ENCODE assay signal across 25 cellular contexts in genomic region chr7:108561047-108561619, GRCh38. TPM values are rescaled to one million over a fixed set of nuclear protein-coding genes. Genes with fewer than 3 reads are reported as not detected.
DNase-seq lines count a peak whose midpoint lies in the region; ATAC-seq, FAIRE-seq and TF ChIP-seq lines count a peak whose summit lies in the region.
"Had no signal": no experiment of that assay in that cellular context is flagged by ENCODE, and none has a peak within 500 bp of the region (broad histone marks: within the 10 kb centered on the region; RNA-seq: fewer than 3 reads in every experiment).

No MANE protein-coding gene starts in this region.

- no peak for ATAC-seq in GM12878
- no peak for ATAC-seq in CD4-positive, alpha-beta T cell (ENCODE audit: poor library complexity)
- ATAC-seq: gastroesophageal sphincter; natural killer cell treated with Interleukin-12 subunit alpha and Interleukin-12 subunit beta and Interleukin-15 and Interleukin-18, amount 100 ng/mL, for 72 hours had no signal

- peak overlapping the region; percentile 43 for H3K27ac Mint-ChIP-seq in HFFc6
- no peak overlapping the region for H3K27ac Mint-ChIP-seq in CD4-positive, alpha-beta T cell
- no peak overlapping the region for H3K27ac Mint-ChIP-seq in activated naive CD4-positive, alpha-beta T cell treated with anti-CD3 and anti-CD28 coated beads for 36 hours
- H3K27ac Mint-ChIP-seq: natural killer cell treated with Interleukin-12 subunit alpha and Interleukin-12 subunit beta and Interleukin-15 and Interleukin-18, amount 100 ng/mL, for 72 hours; stimulated activated naive CD8-positive, alpha-beta T cell treated with anti-CD3 and anti-CD28 coated beads, Interleukin-15, Interleukin-2, amounts not matched to agents 100 ng/mL and 50 ng/mL, for 24 hours had no signal

- peaks cover 18% of the 10 kb centered on the region for H3K4me1 Mint-ChIP-seq in HFFc6 (ENCODE audit: low read depth)
- peaks cover 7% of the 10 kb centered on the region for H3K4me1 Mint-ChIP-seq in CD4-positive, alpha-beta T cell (ENCODE audit: low read depth)
- H3K4me1 Mint-ChIP-seq in activated naive CD4-positive, alpha-beta T cell treated with anti-CD3 and anti-CD28 coated beads for 36 hours (ENCODE audit: low read depth), result peaks cover 3% of the 10 kb centered on the region

- H3K4me1 ChIP-seq in GM12878 (ENCODE audit: control insufficient read depth, insufficient read depth, low read length) (no peaks in the 10 kb centered on the region), HAP-1 (no peaks in the 10 kb centered on the region)
- H3K4me1 ChIP-seq: gastroesophageal sphincter, tibial nerve had no signal

- no peaks in the 10 kb centered on the region; the same call in 1 of the 2 replicates for H3K27me3 Mint-ChIP-seq in HFFc6 (ENCODE audit: insufficient read depth)
- no peaks in the 10 kb centered on the region for H3K27me3 Mint-ChIP-seq in CD4-positive, alpha-beta T cell
- H3K27me3 Mint-ChIP-seq in activated naive CD4-positive, alpha-beta T cell treated with anti-CD3 and anti-CD28 coated beads for 36 hours (ENCODE audit: low read depth), result no peaks in the 10 kb centered on the region
- H3K27me3 Mint-ChIP-seq: CD4-positive, alpha-beta memory T cell; natural killer cell treated with Interleukin-12 subunit alpha and Interleukin-12 subunit beta and Interleukin-15 and Interleukin-18, amount 100 ng/mL, for 72 hours; stimulated activated naive CD8-positive, alpha-beta T cell treated with anti-CD3 and anti-CD28 coated beads, Interleukin-15, Interleukin-2, amounts not matched to agents 100 ng/mL and 50 ng/mL, for 24 hours had no signal

- H3K36me3 ChIP-seq in GM12878 (ENCODE audit: control insufficient read depth in 2 of 2, insufficient read depth in 2 of 2, low read length in 1 of 2) (no peaks in the 10 kb centered on the region), HAP-1 (replicated peaks) (peaks cover 12% of the 10 kb centered on the region)

- CTCF ChIA-PET in GM12878 (lab: Yijun Ruan, JAX), result interaction anchor here (0.6 to 1.2 kb wide), 2 partner anchors 8 to 199 kb away, joined by 3 read pairs; partner anchors contain the start of genes DNAJB9 and THAP5
- CTCF ChIA-PET in CD4-positive, alpha-beta T cell (lab: Charles Lee), result no interaction called here
- CTCF ChIA-PET in activated naive CD4-positive, alpha-beta T cell treated with anti-CD3 and anti-CD28 coated beads for 36 hours (lab: Charles Lee), result no interaction called here

- peaks cover 10% of the 10 kb centered on the region; the same call in 2 of the 3 replicates for H3K9me3 ChIP-seq in GM12878 (replicated peaks; ENCODE audit: control insufficient read depth, insufficient read depth, low read length)
- peaks cover 16% of the 10 kb centered on the region for H3K9me3 ChIP-seq in CD4-positive, alpha-beta T cell (ENCODE audit: control insufficient read depth, low read length)
- H3K9me3 ChIP-seq in HAP-1, result peaks cover 8% of the 10 kb centered on the region

- 100% methylated on average over 4 of the region's 4 CpGs for WGBS in GM12878 (ENCODE audit: insufficient coverage, insufficient replicate concordance, low lambda C conversion rate, missing lambda C conversion rate)

- SMC1A ChIA-PET in GM12878 (lab: Charles Lee; ENCODE audit: uncharacterized antibody, unreplicated experiment), result interaction anchor here (1.0 to 2.1 kb wide), 5 partner anchors 9 to 35 kb away, joined by 3 to 10 read pairs (median 5); partner anchors contain the start of gene PNPLA8

- H3K4me3 Mint-ChIP-seq in HFFc6, result 0 out of 2 replicates have a peak overlapping the region, but pooled peaks have one; percentile 23
- H3K4me3 Mint-ChIP-seq in CD4-positive, alpha-beta T cell, result no peak overlapping the region
- H3K4me3 Mint-ChIP-seq in activated naive CD4-positive, alpha-beta T cell treated with anti-CD3 and anti-CD28 coated beads for 36 hours, result no peak overlapping the region
- H3K4me3 Mint-ChIP-seq: natural killer cell treated with Interleukin-12 subunit alpha and Interleukin-12 subunit beta and Interleukin-15 and Interleukin-18, amount 100 ng/mL, for 72 hours; stimulated activated naive CD8-positive, alpha-beta T cell treated with anti-CD3 and anti-CD28 coated beads, Interleukin-15, Interleukin-2, amounts not matched to agents 100 ng/mL and 50 ng/mL, for 24 hours had no signal

- H3K36me3 Mint-ChIP-seq in HFFc6 (ENCODE audit: low read depth), result peaks cover 54% of the 10 kb centered on the region
- peaks cover 66% of the 10 kb centered on the region for H3K36me3 Mint-ChIP-seq in CD4-positive, alpha-beta T cell (ENCODE audit: low read depth)
- peaks cover 52% of the 10 kb centered on the region for H3K36me3 Mint-ChIP-seq in activated naive CD4-positive, alpha-beta T cell treated with anti-CD3 and anti-CD28 coated beads for 36 hours (ENCODE audit: low read depth)

- H3K4me3 ChIP-seq in AG10803 (ENCODE audit: low read length), result no peak overlapping the region
- no peak overlapping the region for H3K4me3 ChIP-seq in GM12878
- no peak overlapping the region for H3K4me3 ChIP-seq in HAP-1
- H3K4me3 ChIP-seq: gastroesophageal sphincter, skin epidermis, tibial nerve had no signal

- no TSS peak for BruUV-seq in GM12878 (replicated peaks; lab: Mats Ljungman, UMichigan)

- DNase-seq in AG10803 (ENCODE audit: low read depth) (peak; percentile 33), HFFc6 (peak; percentile 31), GM12878 (ENCODE audit: low read depth, low spot score) (no peak), kidney tubule cell (ENCODE audit: low spot score) (peak; percentile 55), occipital lobe (lab: John Stamatoyannopoulos, UW) (no peak), HAP-1 (ENCODE audit: low spot score in 2 of 2) (no peak)
- no peak for DNase-seq in CD4-positive, alpha-beta T cell
- no peak for DNase-seq in activated naive CD4-positive, alpha-beta T cell treated with anti-CD3 and anti-CD28 coated beads for 36 hours
- DNase-seq: ACHN; activated CD4-positive, alpha-beta T cell treated with anti-CD3 and anti-CD28 coated beads for 48 hours; CD4-positive, alpha-beta memory T cell; dermis blood vessel endothelial cell; DMS153; H7; NCI-H1417 treated with DMSO at 0.1 percent for 48 hours; NCI-H524 treated with DMSO at 0.1 percent for 48 hours; SHP77 had no signal

- TF ChIP-seq CTCF in AG10803 (conservative IDR thresholded peaks at IDR 0.05; ENCODE audit: low read length) (no peak), HFFc6 (IDR thresholded peaks at IDR 0.05) (no peak), GM12878 (IDR thresholded peaks at IDR 0.05 in 2 of 3, conservative IDR thresholded peaks at IDR 0.05 in 1 of 3; ENCODE audit: control insufficient read depth in 2 of 3, extremely low read depth in 1 of 3, insufficient read depth in 1 of 3, low read depth in 3 of 3, low read length in 3 of 3) (no peak)
- TF ChIP-seq CTCF in CD4-positive, alpha-beta T cell (IDR thresholded peaks at IDR 0.05), result no peak

- no peak for TF ChIP-seq RAD21 in GM12878 (IDR thresholded peaks at IDR 0.05; ENCODE audit: insufficient read depth, low read depth, low read length)

- H3K79me2 ChIP-seq in GM12878 (ENCODE audit: control insufficient read depth, insufficient read depth, low read length), result no peaks in the 10 kb centered on the region

- H3K9me3 Mint-ChIP-seq in HFFc6, result peaks cover 12% of the 10 kb centered on the region
- peaks cover 16% of the 10 kb centered on the region for H3K9me3 Mint-ChIP-seq in CD4-positive, alpha-beta T cell
- peaks cover 31% of the 10 kb centered on the region for H3K9me3 Mint-ChIP-seq in activated naive CD4-positive, alpha-beta T cell treated with anti-CD3 and anti-CD28 coated beads for 36 hours

- H3K27ac ChIP-seq in GM12878 (ENCODE audit: control insufficient read depth, insufficient read depth), result no peak overlapping the region
- no peak overlapping the region for H3K27ac ChIP-seq in CD4-positive, alpha-beta T cell (ENCODE audit: low read depth, low read length)
- H3K27ac ChIP-seq: gastroesophageal sphincter, skin epidermis, tibial nerve had no signal

- no peak for TF ChIP-seq POLR2A in GM12878 (IDR thresholded peaks at IDR 0.05; ENCODE audit: low read depth, low read length)

- in situ Hi-C loops in GM12878 (cut with MboI) (no loop called here), HAP-1 (cut with MboI; ENCODE audit: low sequenced_read_pairs) (no loop called here)

- H3K9ac ChIP-seq in GM12878 (ENCODE audit: control insufficient read depth, insufficient read depth, low read length), result no peak overlapping the region

- no peaks in the 10 kb centered on the region for H3K27me3 ChIP-seq in GM12878 (replicated peaks in 1 of 2; ENCODE audit: control insufficient read depth in 2 of 2, insufficient read depth in 2 of 2, low read length in 1 of 2)
- H3K27me3 ChIP-seq in CD4-positive, alpha-beta T cell (ENCODE audit: control insufficient read depth, insufficient read depth, low read length), result no peaks in the 10 kb centered on the region
- no peaks in the 10 kb centered on the region for H3K27me3 ChIP-seq in HAP-1 (ENCODE audit: low read depth)
- H3K27me3 ChIP-seq: gastroesophageal sphincter, tibial nerve had no signal

- no peak for TF ChIP-seq EP300 in GM12878 (IDR thresholded peaks at IDR 0.05; ENCODE audit: borderline replicate concordance in 1 of 2, control insufficient read depth in 1 of 2, low read depth in 2 of 2, low read length in 2 of 2)

- H4K20me1 ChIP-seq in GM12878 (ENCODE audit: control insufficient read depth, insufficient read depth), result no peaks in the 10 kb centered on the region

- POLR2A ChIA-PET in GM12878 (lab: Charles Lee), result interaction anchor here (1.4 to 2.0 kb wide), 2 partner anchors 9 to 11 kb away, joined by 5 to 7 read pairs; no protein-coding TSS in a partner anchor
- POLR2A ChIA-PET in CD4-positive, alpha-beta T cell (lab: Charles Lee), result interaction anchor here (1.5 kb wide), 1 partner anchor 35 kb away, joined by 6 read pairs; the partner anchor contains the start of gene PNPLA8

- no peak overlapping the region for H3K4me2 ChIP-seq in GM12878 (ENCODE audit: control insufficient read depth, insufficient read depth)

- no peak overlapping the region for H2AFZ ChIP-seq in GM12878 (ENCODE audit: control insufficient read depth, low read depth, low read length)

- RAD21 ChIA-PET in GM12878 (lab: Charles Lee; ENCODE audit: unreplicated experiment), result interaction anchor here (0.8 kb wide), 1 partner anchor 9 kb away, joined by 4 read pairs; no protein-coding TSS in a partner anchor

- FAIRE-seq in GM12878 (lab: Jason Lieb, UNC), result no peak
- FAIRE-seq: bronchial epithelial cell, endothelial cell of umbilical vein, GM12891 had no signal

- intact Hi-C loops in GM12878 (cut with micrococcal nuclease; ENCODE audit: unreplicated experiment), result no loop called here
- intact Hi-C loops in CD4-positive, alpha-beta T cell (cut with DNase I, micrococcal nuclease), result no loop called here
- intact Hi-C loops in activated naive CD4-positive, alpha-beta T cell treated with anti-CD3 and anti-CD28 coated beads for 36 hours (cut with micrococcal nuclease), result no loop called here

RNA-seq across cellular contexts. Expression of gene THAP5, which starts 8.4 kb away (rescaled TPM):
- total RNA-seq in HFFc6 (2021; fragmentation: NEBNext Ultra II Directional; extraction: Animal tissue kit (Norgen Biotek cat#: 25700)), result 10 to 100 TPM; 20.2 to 26.3 (median 24.5) TPM
- total RNA-seq in GM12878 (2013; cell fraction: nucleolus; rRNA removed), result 34.4 and 36.4 TPM in 2 replicates
- 28.2 and 35.2 TPM in 2 replicates for total RNA-seq in GM12878 (2014; rRNA removed)
- 47.0 and 47.7 TPM in 2 replicates for total RNA-seq in GM12878 (2014; rRNA removed; fragmentation: Illumina TruSeq; extraction: Trizol)
- 22.1 and 22.9 TPM in 2 replicates for total RNA-seq in GM12878 (2021)
- polyA plus RNA-seq in GM12878 (2011; ENCODE audit: low read depth), result 5.1 TPM
- 13.0 and 26.9 TPM in 2 replicates for polyA plus RNA-seq in GM12878 (2011; rRNA removed)
- 5.1 and 6.3 TPM in 2 replicates for polyA plus RNA-seq in GM12878 (2011; cell fraction: cytosol; rRNA removed)
- polyA plus RNA-seq in GM12878 (2011; cell fraction: nucleus; rRNA removed), result 5.1 and 5.9 TPM in 2 replicates
- polyA plus RNA-seq in GM12878 (2012), result 9.1 and 11.7 TPM in 2 replicates
- 45.8 and 50.9 TPM in 2 replicates for polyA plus RNA-seq in GM12878 (2014; fragmentation: Illumina TruSeq; extraction: Trizol)
- 10 to 100 TPM; 16.5 to 22.7 TPM for polyA plus RNA-seq in GM12878 (2014; fragmentation: Nextera tagmentation; extraction: Ambion mirVana)
- polyA plus RNA-seq in GM12878 (2014; rRNA removed), result 11.9 and 16.4 TPM in 2 replicates
- polyA plus RNA-seq in GM12878 (2016; fragmentation: Nextera tagmentation; extraction: Ambion mirVana), result 10 to 100 TPM; 25.4 to 35.9 TPM
- 7.1 and 12.7 TPM in 2 replicates for polyA minus RNA-seq in GM12878 (2011; rRNA and poly(A)+ RNA removed)
- 6.7 and 7.7 TPM in 2 replicates for polyA minus RNA-seq in GM12878 (2011; cell fraction: cytosol; rRNA and poly(A)+ RNA removed)
- 11.7 and 18.7 TPM in 2 replicates for polyA minus RNA-seq in GM12878 (2011; cell fraction: nucleus; rRNA and poly(A)+ RNA removed)
- total RNA-seq in occipital lobe, result 81.7 TPM
- total RNA-seq in CD4-positive, alpha-beta T cell, result 10 to 100 TPM; 11.7 to 12.6 TPM
- total RNA-seq in activated naive CD4-positive, alpha-beta T cell treated with anti-CD3 and anti-CD28 coated beads for 36 hours, result 10 to 100 TPM; 22.7 to 24.8 TPM

RNA-seq across cellular contexts. Expression of gene DNAJB9, which starts 8.5 kb away (rescaled TPM):
- 10 to 100 TPM; 12.3 to 21.3 (median 14.0) TPM for total RNA-seq in HFFc6 (2021; fragmentation: NEBNext Ultra II Directional; extraction: Animal tissue kit (Norgen Biotek cat#: 25700))
- total RNA-seq in GM12878 (2013; cell fraction: nucleolus; rRNA removed), result 12.7 and 14.2 TPM in 2 replicates
- total RNA-seq in GM12878 (2014; rRNA removed) (15.6 and 20.9 TPM in 2 replicates), GM12878 (2014; rRNA removed; fragmentation: Illumina TruSeq; extraction: Trizol) (9.2 and 10.2 TPM in 2 replicates), GM12878 (2021) (6.9 and 8.4 TPM in 2 replicates), occipital lobe (48.2 TPM)
- 7.8 TPM for polyA plus RNA-seq in GM12878 (2011; ENCODE audit: low read depth)
- polyA plus RNA-seq in GM12878 (2011; rRNA removed) (5.8 and 7.7 TPM in 2 replicates), GM12878 (2014; fragmentation: Illumina TruSeq; extraction: Trizol) (7.2 and 7.9 TPM in 2 replicates), GM12878 (2014; fragmentation: Nextera tagmentation; extraction: Ambion mirVana) (1 to 10 TPM; 4.5 to 5.0 TPM), GM12878 (2014; rRNA removed) (9.4 and 13.3 TPM in 2 replicates), GM12878 (2016; fragmentation: Nextera tagmentation; extraction: Ambion mirVana) (10 to 100 TPM; 17.6 to 19.1 TPM)
- polyA plus RNA-seq in GM12878 (2011; cell fraction: cytosol; rRNA removed), result 2.0 and 2.5 TPM in 2 replicates
- polyA plus RNA-seq in GM12878 (2011; cell fraction: nucleus; rRNA removed), result 2.0 and 2.1 TPM in 2 replicates
- 11.1 and 18.0 TPM in 2 replicates for polyA plus RNA-seq in GM12878 (2012)
- polyA minus RNA-seq in GM12878 (2011; rRNA and poly(A)+ RNA removed), result 2.0 and 2.1 TPM in 2 replicates
- polyA minus RNA-seq in GM12878 (2011; cell fraction: cytosol; rRNA and poly(A)+ RNA removed), result 1.2 TPM in 2 replicates
- polyA minus RNA-seq in GM12878 (2011; cell fraction: nucleus; rRNA and poly(A)+ RNA removed), result 3.6 and 4.1 TPM in 2 replicates
- 10 to 100 TPM; 66.5 to 72.1 TPM for total RNA-seq in CD4-positive, alpha-beta T cell
- total RNA-seq in activated naive CD4-positive, alpha-beta T cell treated with anti-CD3 and anti-CD28 coated beads for 36 hours, result 1 to 10 TPM; 8.2 TPM

RNA-seq across cellular contexts. Expression of gene PNPLA8, which starts 35.2 kb away (rescaled TPM):
- 10 to 100 TPM; 16.2 to 18.7 (median 17.8) TPM for total RNA-seq in HFFc6 (2021; fragmentation: NEBNext Ultra II Directional; extraction: Animal tissue kit (Norgen Biotek cat#: 25700))
- total RNA-seq in GM12878 (2013; cell fraction: nucleolus; rRNA removed), result 31.2 and 31.8 TPM in 2 replicates
- total RNA-seq in GM12878 (2014; rRNA removed) (8.6 and 11.6 TPM in 2 replicates), GM12878 (2014; rRNA removed; fragmentation: Illumina TruSeq; extraction: Trizol) (15.6 and 18.4 TPM in 2 replicates), GM12878 (2021) (10.5 TPM in 2 replicates), occipital lobe (89.8 TPM)
- 5.0 TPM for polyA plus RNA-seq in GM12878 (2011; ENCODE audit: low read depth)
- polyA plus RNA-seq in GM12878 (2011; rRNA removed) (16.3 and 32.0 TPM in 2 replicates), GM12878 (2014; fragmentation: Illumina TruSeq; extraction: Trizol) (12.3 and 14.1 TPM in 2 replicates), GM12878 (2014; fragmentation: Nextera tagmentation; extraction: Ambion mirVana) (10 to 100 TPM in 1 of 2 experiments, 1 to 10 TPM in 1; 9.8 to 12.0 TPM), GM12878 (2014; rRNA removed) (5.5 and 8.0 TPM in 2 replicates), GM12878 (2016; fragmentation: Nextera tagmentation; extraction: Ambion mirVana) (10 to 100 TPM; 14.3 to 16.1 TPM)
- 4.2 and 5.0 TPM in 2 replicates for polyA plus RNA-seq in GM12878 (2011; cell fraction: cytosol; rRNA removed)
- 6.0 and 7.2 TPM in 2 replicates for polyA plus RNA-seq in GM12878 (2011; cell fraction: nucleus; rRNA removed)
- polyA plus RNA-seq in GM12878 (2012), result 6.7 and 10.6 TPM in 2 replicates
- polyA minus RNA-seq in GM12878 (2011; rRNA and poly(A)+ RNA removed), result 11.0 and 20.3 TPM in 2 replicates
- 7.1 and 11.1 TPM in 2 replicates for polyA minus RNA-seq in GM12878 (2011; cell fraction: cytosol; rRNA and poly(A)+ RNA removed)
- polyA minus RNA-seq in GM12878 (2011; cell fraction: nucleus; rRNA and poly(A)+ RNA removed), result 7.1 and 9.1 TPM in 2 replicates
- total RNA-seq in CD4-positive, alpha-beta T cell, result 10 to 100 TPM; 85.9 to 88.6 TPM
- 10 to 100 TPM; 18.8 to 18.9 TPM for total RNA-seq in activated naive CD4-positive, alpha-beta T cell treated with anti-CD3 and anti-CD28 coated beads for 36 hours

Comparison
In these comparisons a context has a peak if more than half of its experiments do, and no peak if none do; other contexts are left out.
1. DNase-seq: peak in AG10803 (single experiment), HFFc6 (single experiment) and kidney tubule cell (single experiment); none in GM12878 (single experiment), occipital lobe (single experiment), CD4-positive, alpha-beta T cell (0 of 10), activated naive CD4-positive, alpha-beta T cell treated with anti-CD3 and anti-CD28 coated beads for 36 hours (single experiment) and HAP-1 (0 of 2).